In the genomic region with DNA sequence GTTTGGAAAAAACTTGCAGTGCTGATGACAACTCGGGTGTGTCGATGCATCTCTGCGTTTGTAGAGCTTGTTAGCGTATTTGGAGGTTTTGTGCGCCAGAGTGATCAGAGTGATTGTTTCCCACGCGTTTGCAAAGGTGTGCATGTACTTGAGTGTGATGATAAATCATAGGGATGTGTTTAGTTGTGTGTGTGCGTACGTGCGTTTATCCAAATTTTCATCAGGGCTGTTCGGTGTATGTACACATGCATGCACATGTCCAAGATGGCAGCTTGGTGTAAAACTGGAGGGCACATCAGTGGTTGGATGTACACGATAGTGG, we compare ENCODE assay signal across 8 cellular contexts. TPM values are rescaled to one million over a fixed set of nuclear protein-coding genes. Genes with fewer than 3 reads are reported as not detected.
A peak's percentile ranks its signal among the peaks of the same experiment; 100 is the strongest.
DNase-seq lines count a peak whose midpoint lies in the region; ATAC-seq, FAIRE-seq and TF ChIP-seq lines count a peak whose summit lies in the region.
"Had no signal": no experiment of that assay in that cellular context is flagged by ENCODE, and none has a peak within 500 bp of the region (broad histone marks: within the 10 kb centered on the region; RNA-seq: fewer than 3 reads in every experiment).

No MANE protein-coding gene starts in this region.

- RAD21 ChIA-PET in HCT116 (lab: Charles Lee; ENCODE audit: low non-redundant PET in 1 of 2, low total read pairs in 2 of 2, uncharacterized antibody in 2 of 2, unreplicated experiment in 2 of 2) = no interaction called here

- no peaks in the 10 kb centered on the region for H3K9me2 ChIP-seq in HCT116 (ENCODE audit: insufficient read depth)

- no peak for TF ChIP-seq POLR2A in HCT116 (IDR thresholded peaks at IDR 0.05; ENCODE audit: borderline replicate concordance, extremely low read depth, insufficient read depth, insufficient read length)

- TF ChIP-seq CTCF in HCT116 (IDR thresholded peaks at IDR 0.05 in 2 of 3, conservative IDR thresholded peaks at IDR 0.05 in 1 of 3; ENCODE audit: borderline replicate concordance in 1 of 3, insufficient read depth in 1 of 3, low read depth in 2 of 3, low read length in 2 of 3) (no peak), kidney (IDR thresholded peaks at IDR 0.05; ENCODE audit: borderline replicate concordance, extremely low read depth, insufficient read depth) (no peak)

- H3K9ac ChIP-seq in HCT116 (ENCODE audit: low read length) (0 out of 2 replicates have a peak overlapping the region, but pooled peaks have one; percentile 15), kidney (ENCODE audit: low read length in 2 of 2) (no peak overlapping the region)

- no peaks in the 10 kb centered on the region for H3K9me3 ChIP-seq in HCT116 (ENCODE audit: control insufficient read depth in 1 of 2, insufficient read depth in 1 of 2, low read depth in 1 of 2, low read length in 2 of 2)
- H3K9me3 ChIP-seq in kidney (ENCODE audit: control insufficient read depth in 1 of 2, low read length in 2 of 2) = no peaks in the 10 kb centered on the region

- H3K4me1 Mint-ChIP-seq in activated naive CD8-positive, alpha-beta T cell treated with anti-CD3 and anti-CD28 coated beads, Interleukin-2, amount 50 U/mL, for 24 hours = peaks cover 13% of the 10 kb centered on the region
- peaks cover 10% of the 10 kb centered on the region for H3K4me1 Mint-ChIP-seq in stimulated activated memory B cell treated with anti-CD40 and anti-IgM and Interleukin-4, amounts not matched to agents 10 μg/mL and 1 μg/mL and 100 μg/mL, for 72 hours

- peak; percentile 11; the same call in 1 of the 2 replicates for ATAC-seq in HCT116
- no peak for ATAC-seq in activated naive CD8-positive, alpha-beta T cell treated with anti-CD3 and anti-CD28 coated beads, Interleukin-2, amount 50 U/mL, for 24 hours
- ATAC-seq in stimulated activated memory B cell treated with anti-CD40 and anti-IgM and Interleukin-4, amounts not matched to agents 10 μg/mL and 1 μg/mL and 100 μg/mL, for 72 hours = no peak

- H3K9me3 Mint-ChIP-seq in activated naive CD8-positive, alpha-beta T cell treated with anti-CD3 and anti-CD28 coated beads, Interleukin-2, amount 50 U/mL, for 24 hours = no peaks in the 10 kb centered on the region
- H3K9me3 Mint-ChIP-seq in stimulated activated memory B cell treated with anti-CD40 and anti-IgM and Interleukin-4, amounts not matched to agents 10 μg/mL and 1 μg/mL and 100 μg/mL, for 72 hours = no peaks in the 10 kb centered on the region

- H3K27ac Mint-ChIP-seq in activated naive CD8-positive, alpha-beta T cell treated with anti-CD3 and anti-CD28 coated beads, Interleukin-2, amount 50 U/mL, for 24 hours = no peak overlapping the region
- no peak overlapping the region for H3K27ac Mint-ChIP-seq in stimulated activated memory B cell treated with anti-CD40 and anti-IgM and Interleukin-4, amounts not matched to agents 10 μg/mL and 1 μg/mL and 100 μg/mL, for 72 hours

- peak overlapping the region; percentile 79 for H3K4me2 ChIP-seq in HCT116 (ENCODE audit: low read length)

- no TSS peak for BruUV-seq in HCT116 (replicated peaks; lab: Mats Ljungman, UMichigan)

- no peaks in the 10 kb centered on the region for H4K20me1 ChIP-seq in HCT116 (ENCODE audit: insufficient read depth)

- H3K36me3 Mint-ChIP-seq in activated naive CD8-positive, alpha-beta T cell treated with anti-CD3 and anti-CD28 coated beads, Interleukin-2, amount 50 U/mL, for 24 hours (ENCODE audit: low read depth) = no peaks in the 10 kb centered on the region
- H3K36me3 Mint-ChIP-seq in stimulated activated memory B cell treated with anti-CD40 and anti-IgM and Interleukin-4, amounts not matched to agents 10 μg/mL and 1 μg/mL and 100 μg/mL, for 72 hours = no peaks in the 10 kb centered on the region

- peaks cover 22% of the 10 kb centered on the region for H3K27me3 ChIP-seq in HCT116 (ENCODE audit: insufficient read depth, low read length)

- no peaks in the 10 kb centered on the region for H3K79me2 ChIP-seq in HCT116 (ENCODE audit: insufficient read depth, low read length)

- no peak for FAIRE-seq in kidney (lab: Jason Lieb, UNC)
- FAIRE-seq: frontal cortex had no signal

- H2AFZ ChIP-seq in HCT116 (ENCODE audit: low read depth, low read length, poor library complexity, severe bottlenecking) = peak overlapping the region; percentile 50

- intact Hi-C loops in HCT116 (cut with micrococcal nuclease) (no loop called here), kidney (cut with DNase I) (no loop called here)

- H3K27ac ChIP-seq in HCT116 (ENCODE audit: low read depth, low read length) = no peak overlapping the region
- no peak overlapping the region for H3K27ac ChIP-seq in kidney (ENCODE audit: low read depth in 2 of 2, low read length in 2 of 2)

- POLR2A ChIA-PET in HCT116 (lab: Charles Lee) = no interaction called here

- H3K36me3 ChIP-seq in HCT116 (ENCODE audit: control insufficient read depth in 1 of 2, insufficient read depth in 2 of 2, low read length in 2 of 2) (no peaks in the 10 kb centered on the region), kidney (ENCODE audit: control insufficient read depth in 1 of 2, insufficient read depth in 2 of 2, low read length in 2 of 2) (no peaks in the 10 kb centered on the region)

- H3K4me1 ChIP-seq in HCT116 (ENCODE audit: control insufficient read depth in 1 of 2, insufficient read depth in 2 of 2, low read length in 2 of 2) = peaks cover 0 to 13% of the 10 kb centered on the region in 2 experiments; a peak in 2 of 4 replicates
- H3K4me1 ChIP-seq in kidney (ENCODE audit: control insufficient read depth in 1 of 2, insufficient read depth in 1 of 2, low read depth in 1 of 2, low read length in 2 of 2) = no peaks in the 10 kb centered on the region

- H3K27me3 Mint-ChIP-seq in activated naive CD8-positive, alpha-beta T cell treated with anti-CD3 and anti-CD28 coated beads, Interleukin-2, amount 50 U/mL, for 24 hours = peaks cover 63% of the 10 kb centered on the region
- H3K27me3 Mint-ChIP-seq in stimulated activated memory B cell treated with anti-CD40 and anti-IgM and Interleukin-4, amounts not matched to agents 10 μg/mL and 1 μg/mL and 100 μg/mL, for 72 hours = peaks cover 86% of the 10 kb centered on the region

- no peak for DNase-seq in HCT116 (ENCODE audit: low read depth, low spot score)
- no peak for DNase-seq in activated naive CD8-positive, alpha-beta T cell treated with anti-CD3 and anti-CD28 coated beads, Interleukin-2, amount 50 U/mL, for 24 hours
- DNase-seq in kidney = no peak
- no peak for DNase-seq in stimulated activated CD4-positive, alpha-beta T cell treated with anti-CD3 and anti-CD28 coated beads, Interleukin-4, amount 100 ng/mL, for 24 hours
- DNase-seq in NCI-H146 (lab: John Stamatoyannopoulos, UW) = no peak
- DNase-seq in dedifferentiated amniotic fluid mesenchymal stem cell (ENCODE audit: extremely low spot score) = no peak

- no peak for TF ChIP-seq RAD21 in HCT116 (IDR thresholded peaks at IDR 0.05; ENCODE audit: low read depth)

- H3K4me3 ChIP-seq in HCT116 (replicated peaks in 1 of 2; ENCODE audit: low read depth in 1 of 2, low read length in 2 of 2) (peak overlapping the region; percentile 37 to 52), kidney (ENCODE audit: low read length in 2 of 2) (peak overlapping the region; percentile 25 to 34)

- CTCF ChIA-PET in HCT116 (lab: Charles Lee) = interaction anchor here (0.8 to 1.2 kb wide), 2 partner anchors 20 to 349 kb away, joined by 3 to 4 read pairs; no protein-coding TSS in a partner anchor

- H3K4me3 Mint-ChIP-seq in activated naive CD8-positive, alpha-beta T cell treated with anti-CD3 and anti-CD28 coated beads, Interleukin-2, amount 50 U/mL, for 24 hours = peak overlapping the region; percentile 37
- H3K4me3 Mint-ChIP-seq in stimulated activated memory B cell treated with anti-CD40 and anti-IgM and Interleukin-4, amounts not matched to agents 10 μg/mL and 1 μg/mL and 100 μg/mL, for 72 hours = peak overlapping the region; percentile 52

TF ChIP-seq in HCT116, 20 proteins besides CTCF, POLR2A, EP300 and RAD21 (continues in another document):
- TF ChIP-seq EZH2 (IDR thresholded peaks at IDR 0.05) (no peak), SP1 (IDR thresholded peaks at IDR 0.05; ENCODE audit: low read depth) (no peak), CEBPB (IDR thresholded peaks at IDR 0.05; ENCODE audit: low read depth) (no peak), POLR2AphosphoS5 (IDR thresholded peaks at IDR 0.05; ENCODE audit: low read depth, low read length) (no peak), YY1 (IDR thresholded peaks at IDR 0.05; ENCODE audit: extremely low read depth, insufficient replicate concordance, low read depth, low read length) (no peak), TCF7L2 (IDR thresholded peaks at IDR 0.05; ENCODE audit: borderline replicate concordance, extremely low read depth, insufficient read depth, insufficient read length) (no peak)
- TF ChIP-seq, protein P1, sequence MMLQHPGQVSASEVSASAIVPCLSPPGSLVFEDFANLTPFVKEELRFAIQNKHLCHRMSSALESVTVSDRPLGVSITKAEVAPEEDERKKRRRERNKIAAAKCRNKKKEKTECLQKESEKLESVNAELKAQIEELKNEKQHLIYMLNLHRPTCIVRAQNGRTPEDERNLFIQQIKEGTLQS (IDR thresholded peaks at IDR 0.05) = no peak

RNA-seq across cellular contexts. Expression of a gene that starts 0.2 kb away (rescaled TPM):
- 0.15 TPM for total RNA-seq in HCT116 (2021; ENCODE audit: unreplicated experiment)
- 0.05 TPM in 1 of 2 replicates, not detected in the other for polyA plus RNA-seq in HCT116 (2012)
- 2.8 TPM for total RNA-seq in kidney
- 1.4 TPM for polyA plus RNA-seq in kidney (ENCODE audit: insufficient read depth, low read depth, low replicate concordance)

RNA-seq across cellular contexts. Expression of a gene that starts 29.2 kb away (rescaled TPM):
- total RNA-seq in HCT116 (2021; ENCODE audit: unreplicated experiment) = 4.2 TPM
- 0.90 and 1.6 TPM in 2 replicates for polyA plus RNA-seq in HCT116 (2012)
- total RNA-seq in kidney = 4.8 TPM
- polyA plus RNA-seq in kidney (ENCODE audit: insufficient read depth, low read depth, low replicate concordance) = 5.3 TPM

RNA-seq across cellular contexts. Expression of a gene that starts 48.2 kb away (rescaled TPM):
- total RNA-seq in HCT116 (2021; ENCODE audit: unreplicated experiment) = 43.6 TPM
- polyA plus RNA-seq in HCT116 (2012) = 32.3 and 47.5 TPM in 2 replicates
- total RNA-seq in kidney = 56.9 TPM
- polyA plus RNA-seq in kidney (ENCODE audit: insufficient read depth, low read depth, low replicate concordance) = 41.7 TPM

RNA-seq across cellular contexts. Expression of a gene that starts 51.0 kb away (rescaled TPM):
- total RNA-seq in HCT116 (2021; ENCODE audit: unreplicated experiment) (183 TPM), kidney (2.5 TPM)
- polyA plus RNA-seq in HCT116 (2012) = 175 and 244 TPM in 2 replicates
- 4.4 TPM for polyA plus RNA-seq in kidney (ENCODE audit: insufficient read depth, low read depth, low replicate concordance)

RNA-seq across cellular contexts. Expression of a gene that starts 58.3 kb away (rescaled TPM):
- total RNA-seq in HCT116 (2021; ENCODE audit: unreplicated experiment) = 2.9 TPM
- 3.8 and 4.7 TPM in 2 replicates for polyA plus RNA-seq in HCT116 (2012)
- total RNA-seq in kidney = 1.6 TPM
- 3.8 TPM for polyA plus RNA-seq in kidney (ENCODE audit: insufficient read depth, low read depth, low replicate concordance)
